Comparison of ENCODE assay signal across 1 cellular context in the genomic region with DNA sequence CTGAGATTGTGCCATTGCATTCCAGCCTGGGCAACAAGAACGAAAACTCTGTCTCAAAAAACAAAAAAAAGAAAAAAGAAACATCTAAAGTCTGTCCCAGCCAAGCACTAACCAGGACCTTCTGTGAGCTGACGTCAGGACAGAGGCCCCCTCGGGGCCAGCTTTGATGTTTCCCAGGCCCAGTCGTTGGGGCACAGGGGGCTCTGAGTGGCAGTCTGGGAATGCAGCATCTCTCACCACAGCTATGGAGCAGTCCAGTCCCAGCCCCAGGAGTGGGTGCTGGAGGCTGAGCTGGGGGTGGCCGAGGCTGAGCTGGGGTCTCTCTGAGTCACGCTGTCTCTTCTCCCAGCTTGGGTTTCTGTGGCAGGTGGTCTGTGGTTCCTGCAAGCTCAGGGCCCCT.
TF ChIP-seq lines count a peak whose summit lies in the region.

No MANE protein-coding gene starts in this region.

TF ChIP-seq in HCT116, 20 proteins besides CTCF, POLR2A, EP300 and RAD21:
- TF ChIP-seq CBX3 (IDR thresholded peaks at IDR 0.05; ENCODE audit: low read depth), result no peak
- no peak for TF ChIP-seq ZNF274 (IDR thresholded peaks at IDR 0.05; ENCODE audit: low read depth, low read length)
